ENCODE assay signal across 12 cellular contexts in genomic region chr16:89472711-89473075, GRCh38. TPM values are rescaled to one million over a fixed set of nuclear protein-coding genes. Genes with fewer than 3 reads are reported as not detected.
A peak's percentile ranks its signal among the peaks of the same experiment; 100 is the strongest.
DNase-seq lines count a peak whose midpoint lies in the region; ATAC-seq and TF ChIP-seq lines count a peak whose summit lies in the region.
"Had no signal": no experiment of that assay in that cellular context is flagged by ENCODE, and none has a peak within 500 bp of the region (broad histone marks: within the 10 kb centered on the region; RNA-seq: fewer than 3 reads in every experiment).

No MANE protein-coding gene starts in this region.

- H3K4me3 Mint-ChIP-seq in CD14-positive monocyte, result peak overlapping the region in 1 of 2 donors; percentile 3
- peak overlapping the region; percentile 11 for H3K4me3 Mint-ChIP-seq in Calu3 (ENCODE audit: low read depth, unreplicated experiment)
- no peak overlapping the region for H3K4me3 Mint-ChIP-seq in activated naive CD8-positive, alpha-beta T cell treated with anti-CD3 and anti-CD28 coated beads, Interleukin-2, amount 50 U/mL, for 24 hours
- H3K4me3 Mint-ChIP-seq in naive thymus-derived CD4-positive, alpha-beta T cell, result peak overlapping the region; percentile 16 to 95 (median 70)

- H3K27ac ChIP-seq in naive thymus-derived CD4-positive, alpha-beta T cell (ENCODE audit: low read depth, low read length), result no peak overlapping the region

- POLR2A ChIA-PET in naive thymus-derived CD4-positive, alpha-beta T cell (lab: Charles Lee), result interaction anchor here (0.6 to 2.5 kb wide), 6 partner anchors 9 to 41 kb away, joined by 3 to 8 read pairs (median 6); partner anchors contain the start of genes ANKRD11 and SPG7

- DNase-seq in CD14-positive monocyte (ENCODE audit: low spot score) (no peak), Calu3 (no peak), NCI-H2196 (lab: John Stamatoyannopoulos, UW; ENCODE audit: unreplicated experiment) (no peak), NCI-H1092 treated with DMSO at 0.1 percent for 48 hours (lab: John Stamatoyannopoulos, UW) (no peak), AG08396 (ENCODE audit: low spot score) (no peak)
- no peak for DNase-seq in activated naive CD8-positive, alpha-beta T cell treated with anti-CD3 and anti-CD28 coated beads, Interleukin-2, amount 50 U/mL, for 24 hours
- no peak for DNase-seq in naive thymus-derived CD4-positive, alpha-beta T cell
- DNase-seq: gastrocnemius medialis; midbrain; MV-4-11; NCI-H2171 treated with DMSO at 0.1 percent for 48 hours; stimulated activated CD8-positive, alpha-beta memory T cell treated with anti-CD3 and anti-CD28 coated beads, Interleukin-4, amount 100 ng/mL, for 48 hours had no signal

- intact Hi-C loops in CD14-positive monocyte (cut with micrococcal nuclease) (loop anchor here in 1 of 2 donors (2.0 kb wide), 1 partner anchor 16 kb away; no protein-coding TSS in a partner anchor), Calu3 (cut with micrococcal nuclease; ENCODE audit: unreplicated experiment) (no loop called here)
- intact Hi-C loops in naive thymus-derived CD4-positive, alpha-beta T cell (cut with micrococcal nuclease), result loop anchor here in 1 of 2 donors (1.0 kb wide), 1 partner anchor 12 kb away; no protein-coding TSS in a partner anchor

- H3K27me3 Mint-ChIP-seq in CD14-positive monocyte (ENCODE audit: low read depth in 3 of 3), result peaks cover 0 to 2% (median 0%) of the 10 kb centered on the region in 3 donors
- H3K27me3 Mint-ChIP-seq in Calu3 (ENCODE audit: unreplicated experiment), result no peaks in the 10 kb centered on the region
- H3K27me3 Mint-ChIP-seq in activated naive CD8-positive, alpha-beta T cell treated with anti-CD3 and anti-CD28 coated beads, Interleukin-2, amount 50 U/mL, for 24 hours, result no peaks in the 10 kb centered on the region
- no peaks in the 10 kb centered on the region for H3K27me3 Mint-ChIP-seq in naive thymus-derived CD4-positive, alpha-beta T cell

- TF ChIP-seq CTCF in CD14-positive monocyte (IDR thresholded peaks at IDR 0.05) (no peak), Calu3 (IDR thresholded peaks at IDR 0.05; ENCODE audit: unreplicated experiment) (no peak)

- H3K9me3 Mint-ChIP-seq in CD14-positive monocyte, result peaks cover 0 to 2% (median 0%) of the 10 kb centered on the region in 7 donors
- H3K9me3 Mint-ChIP-seq in Calu3 (ENCODE audit: low read depth, unreplicated experiment), result no peaks in the 10 kb centered on the region
- H3K9me3 Mint-ChIP-seq in activated naive CD8-positive, alpha-beta T cell treated with anti-CD3 and anti-CD28 coated beads, Interleukin-2, amount 50 U/mL, for 24 hours, result no peaks in the 10 kb centered on the region
- peaks cover 0 to 4% (median 0%) of the 10 kb centered on the region in 11 donors for H3K9me3 Mint-ChIP-seq in naive thymus-derived CD4-positive, alpha-beta T cell

- H3K36me3 Mint-ChIP-seq in CD14-positive monocyte (peaks cover 6 to 22% of the 10 kb centered on the region in 2 donors), Calu3 (ENCODE audit: insufficient read depth, unreplicated experiment) (peaks cover 53% of the 10 kb centered on the region)
- H3K36me3 Mint-ChIP-seq in activated naive CD8-positive, alpha-beta T cell treated with anti-CD3 and anti-CD28 coated beads, Interleukin-2, amount 50 U/mL, for 24 hours (ENCODE audit: low read depth), result peaks cover 20% of the 10 kb centered on the region
- H3K36me3 Mint-ChIP-seq in naive thymus-derived CD4-positive, alpha-beta T cell, result peaks cover 0 to 15% (median 7%) of the 10 kb centered on the region in 5 donors

- CTCF ChIA-PET in Calu3 (lab: Charles Lee), result interaction anchor here (1.0 kb wide), 1 partner anchor 36 kb away, joined by 3 read pairs; the partner anchor contains the start of gene SPG7
- CTCF ChIA-PET in naive thymus-derived CD4-positive, alpha-beta T cell (lab: Charles Lee), result no interaction called here

- H3K4me1 ChIP-seq in naive thymus-derived CD4-positive, alpha-beta T cell (ENCODE audit: control insufficient read depth in 2 of 2, insufficient read depth in 2 of 2, low read length in 2 of 2), result peaks cover 71 to 74% of the 10 kb centered on the region in 2 donors

- H3K9me3 ChIP-seq in naive thymus-derived CD4-positive, alpha-beta T cell (ENCODE audit: control insufficient read depth in 2 of 3, low read length in 3 of 3), result no peaks in the 10 kb centered on the region
- H3K9me3 ChIP-seq: gastrocnemius medialis had no signal

- H3K36me3 ChIP-seq in naive thymus-derived CD4-positive, alpha-beta T cell (ENCODE audit: control insufficient read depth in 2 of 3, insufficient read depth in 3 of 3, low read length in 3 of 3), result no peaks in the 10 kb centered on the region
- H3K36me3 ChIP-seq: gastrocnemius medialis had no signal

- peak overlapping the region; percentile 57 to 98 (median 91) for H3K27ac Mint-ChIP-seq in CD14-positive monocyte
- peak overlapping the region; percentile 35 for H3K27ac Mint-ChIP-seq in Calu3 (ENCODE audit: unreplicated experiment)
- peak overlapping the region; percentile 13 for H3K27ac Mint-ChIP-seq in activated naive CD8-positive, alpha-beta T cell treated with anti-CD3 and anti-CD28 coated beads, Interleukin-2, amount 50 U/mL, for 24 hours
- H3K27ac Mint-ChIP-seq in naive thymus-derived CD4-positive, alpha-beta T cell, result peak overlapping the region in 8 of 9 donors; percentile 16 to 84 (median 70)

- BruUV-seq in Calu3 (replicated peaks; lab: Mats Ljungman, UMichigan), result no TSS peak

- peak overlapping the region; percentile 1 for H3K4me3 ChIP-seq in naive thymus-derived CD4-positive, alpha-beta T cell (ENCODE audit: low read length)
- H3K4me3 ChIP-seq: gastrocnemius medialis had no signal

- no peak for ATAC-seq in activated naive CD8-positive, alpha-beta T cell treated with anti-CD3 and anti-CD28 coated beads, Interleukin-2, amount 50 U/mL, for 24 hours
- no peak for ATAC-seq in naive thymus-derived CD4-positive, alpha-beta T cell
- ATAC-seq: gastrocnemius medialis had no signal

- H3K27me3 ChIP-seq in naive thymus-derived CD4-positive, alpha-beta T cell (ENCODE audit: control insufficient read depth in 2 of 2, insufficient read depth in 2 of 2, low read length in 2 of 2), result no peaks in the 10 kb centered on the region
- H3K27me3 ChIP-seq: gastrocnemius medialis had no signal

- H3K4me1 Mint-ChIP-seq in CD14-positive monocyte, result peaks cover 74% of the 10 kb centered on the region
- H3K4me1 Mint-ChIP-seq in Calu3 (ENCODE audit: low read depth, unreplicated experiment), result peaks cover 60% of the 10 kb centered on the region
- peaks cover 84% of the 10 kb centered on the region for H3K4me1 Mint-ChIP-seq in activated naive CD8-positive, alpha-beta T cell treated with anti-CD3 and anti-CD28 coated beads, Interleukin-2, amount 50 U/mL, for 24 hours
- peaks cover 63 to 97% (median 86%) of the 10 kb centered on the region in 7 donors for H3K4me1 Mint-ChIP-seq in naive thymus-derived CD4-positive, alpha-beta T cell

RNA-seq across cellular contexts. Expression of gene ANKRD11, which starts 17.7 kb away (rescaled TPM):
- 1 to 10 TPM; 3.2 to 5.4 TPM for polyA plus RNA-seq in CD14-positive monocyte
- 227 and 242 TPM in 2 replicates for total RNA-seq in Calu3 (2022)
- total RNA-seq in naive thymus-derived CD4-positive, alpha-beta T cell, result 100 to 1,000 TPM; 178 to 254 (median 240) TPM
- 10 to 100 TPM in 1 of 2 donors, 1 to 10 TPM in 1; 8.7 to 28.4 TPM for polyA plus RNA-seq in naive thymus-derived CD4-positive, alpha-beta T cell

RNA-seq across cellular contexts. Expression of gene SPG7, which starts 35.5 kb away (rescaled TPM):
- polyA plus RNA-seq in CD14-positive monocyte, result 10 to 100 TPM; 30.3 to 34.4 TPM
- total RNA-seq in Calu3 (2022), result 174 and 186 TPM in 2 replicates
- 100 to 1,000 TPM; 129 to 181 (median 170) TPM for total RNA-seq in naive thymus-derived CD4-positive, alpha-beta T cell
- polyA plus RNA-seq in naive thymus-derived CD4-positive, alpha-beta T cell, result 10 to 100 TPM; 48.6 to 56.6 TPM

Comparison
In these comparisons a context has a peak if more than half of its experiments do, and no peak if none do; other contexts are left out.
1. H3K27ac Mint-ChIP-seq: peak in every context shown above with its lines; median percentile 91 in CD14-positive monocyte; 70 in naive thymus-derived CD4-positive, alpha-beta T cell; 35 in Calu3; 13 in activated naive CD8-positive, alpha-beta T cell treated with anti-CD3 and anti-CD28 coated beads, Interleukin-2, amount 50 U/mL, for 24 hours.